13 cellular contexts compared by ENCODE assay signal in genomic region chr1:12180903-12181302, GRCh38. TPM values are rescaled to one million over a fixed set of nuclear protein-coding genes. Genes with fewer than 3 reads are reported as not detected.
DNase-seq lines count a peak whose midpoint lies in the region; ATAC-seq, FAIRE-seq and TF ChIP-seq lines count a peak whose summit lies in the region.
"Had no signal": no experiment of that assay in that cellular context is flagged by ENCODE, and none has a peak within 500 bp of the region (broad histone marks: within the 10 kb centered on the region; RNA-seq: fewer than 3 reads in every experiment).

No MANE protein-coding gene starts in this region.

- H3K9me3 ChIP-seq in BLaER1 = no peaks in the 10 kb centered on the region
- no peaks in the 10 kb centered on the region for H3K9me3 ChIP-seq in Peyer's patch
- peaks cover 0 to 13% of the 10 kb centered on the region in 2 experiments; a peak in 1 of 4 replicates for H3K9me3 ChIP-seq in H1 (ENCODE audit: insufficient read depth in 2 of 2, low read depth in 1 of 2, low read length in 1 of 2)
- H3K9me3 ChIP-seq in psoas muscle = no peaks in the 10 kb centered on the region
- H3K9me3 ChIP-seq: SJCRH30 had no signal

- H3K14ac ChIP-seq in H1 (ENCODE audit: insufficient read length) = no peak overlapping the region

- no peaks in the 10 kb centered on the region for H3K23me2 ChIP-seq in H1 (ENCODE audit: low read depth, low read length)

- no peak for DNase-seq in Peyer's patch
- no peak for DNase-seq in H1 (ENCODE audit: low read depth in 1 of 2, low spot score in 2 of 2)
- no peak for DNase-seq in psoas muscle
- no peak for DNase-seq in A172 (ENCODE audit: low spot score)
- DNase-seq in NCI-H1048 (lab: John Stamatoyannopoulos, UW) = no peak
- DNase-seq in activated naive CD4-positive, alpha-beta T cell treated with anti-CD3 and anti-CD28 coated beads, Interleukin-2, amount 50 U/mL, for 16 hours = no peak
- DNase-seq: activated B cell treated with CpG ODN at 0.5 μM for 24 hours, erythroblast, NCI-H1930, SJCRH30 had no signal

- POLR2A ChIA-PET in H1 (lab: Charles Lee; ENCODE audit: partially characterized antibody) = interaction anchor here (1.5 kb wide), 1 partner anchor 12 kb away, joined by 8 read pairs; no protein-coding TSS in a partner anchor

- peak overlapping the region; percentile 17 for H4K91ac ChIP-seq in H1 (replicated peaks; ENCODE audit: insufficient read length, low read length)

- no peak overlapping the region for H3K18ac ChIP-seq in H1 (ENCODE audit: extremely low read depth, low read length)

- H2BK20ac ChIP-seq in H1 (ENCODE audit: low read length) = no peak overlapping the region

- H2AFZ ChIP-seq in H1 (ENCODE audit: low read length) = no peak overlapping the region

- peak overlapping the region; percentile 94 for H3K4me2 ChIP-seq in BLaER1
- no peak overlapping the region for H3K4me2 ChIP-seq in H1 (ENCODE audit: insufficient read depth in 1 of 2, low read depth in 2 of 2, low read length in 2 of 2)

- intact Hi-C loops in psoas muscle (cut with DNase I) = no loop called here

- H4K5ac ChIP-seq in H1 (ENCODE audit: insufficient read length, low read depth, low read length) = no peak overlapping the region

- no peak overlapping the region for H3K4ac ChIP-seq in H1 (replicated peaks; ENCODE audit: insufficient read length, low read depth, low read length)

- H2BK15ac ChIP-seq in H1 (ENCODE audit: low read length) = no peak overlapping the region

- TF ChIP-seq EP300 in H1 (IDR thresholded peaks at IDR 0.05; ENCODE audit: borderline replicate concordance in 1 of 2, low read depth in 2 of 2, low read length in 2 of 2) = no peak

- no peak for TF ChIP-seq RAD21 in H1 (IDR thresholded peaks at IDR 0.05 in 1 of 2, conservative IDR thresholded peaks at IDR 0.05 in 1 of 2; ENCODE audit: low read depth in 2 of 2, low read length in 2 of 2)

- TF ChIP-seq POLR2A in Peyer's patch (IDR thresholded peaks at IDR 0.05) = no peak
- no peak for TF ChIP-seq POLR2A in H1 (IDR thresholded peaks at IDR 0.05; ENCODE audit: control extremely low read depth in 1 of 2, low read depth in 2 of 2, low read length in 2 of 2)

- H3K9ac ChIP-seq in BLaER1 (no peak overlapping the region), H1 (replicated peaks in 1 of 4; ENCODE audit: extremely low read depth in 1 of 4, low read depth in 3 of 4, low read length in 3 of 4) (no peak overlapping the region)

- no peak overlapping the region for H3K56ac ChIP-seq in H1 (replicated peaks; ENCODE audit: insufficient read length, low read depth, low read length)

- H3K27ac ChIP-seq in BLaER1 = no peak overlapping the region
- H3K27ac ChIP-seq in Peyer's patch = peak overlapping the region; percentile 44 to 87 (median 63)
- no peak overlapping the region for H3K27ac ChIP-seq in H1 (ENCODE audit: low read depth, low read length)
- H3K27ac ChIP-seq in psoas muscle = peak overlapping the region; percentile 58
- H3K27ac ChIP-seq: SJCRH30 had no signal

- no peak overlapping the region for H2BK12ac ChIP-seq in H1 (ENCODE audit: low read depth, low read length)

- ATAC-seq in psoas muscle (no peak), HG02885 (IDR thresholded peaks at IDR 0.05; ENCODE audit: poor library complexity, unreplicated experiment) (no peak)

- no peaks in the 10 kb centered on the region for H3K36me3 ChIP-seq in BLaER1
- H3K36me3 ChIP-seq in Peyer's patch = no peaks in the 10 kb centered on the region
- H3K36me3 ChIP-seq in H1 (ENCODE audit: control insufficient read depth in 2 of 4, insufficient read depth in 4 of 4, low read length in 3 of 4) = no peaks in the 10 kb centered on the region
- H3K36me3 ChIP-seq in psoas muscle (ENCODE audit: insufficient read depth in 1 of 2, low read depth in 1 of 2) = no peaks in the 10 kb centered on the region
- H3K36me3 ChIP-seq: SJCRH30 had no signal

- H2BK120ac ChIP-seq in H1 (replicated peaks; ENCODE audit: low read depth, low read length) = no peak overlapping the region

- no peaks in the 10 kb centered on the region for H3K27me3 ChIP-seq in BLaER1
- H3K27me3 ChIP-seq in Peyer's patch = no peaks in the 10 kb centered on the region
- H3K27me3 ChIP-seq in H1 (replicated peaks in 1 of 4; ENCODE audit: control insufficient read depth in 3 of 4, extremely low read depth in 1 of 4, insufficient read depth in 3 of 4, low read length in 3 of 4) = no peaks in the 10 kb centered on the region
- no peaks in the 10 kb centered on the region for H3K27me3 ChIP-seq in psoas muscle (ENCODE audit: insufficient read depth in 3 of 3, low read length in 2 of 3)
- H3K27me3 ChIP-seq: SJCRH30 had no signal

- H4K8ac ChIP-seq in H1 (ENCODE audit: extremely low read depth, insufficient read depth, low read length) = no peak overlapping the region

- H3K79me1 ChIP-seq in H1 (ENCODE audit: low read depth, low read length) = no peaks in the 10 kb centered on the region

- peaks cover 43% of the 10 kb centered on the region for H4K20me1 ChIP-seq in BLaER1
- H4K20me1 ChIP-seq in H1 (replicated peaks in 1 of 2; ENCODE audit: control insufficient read depth in 1 of 2, insufficient read depth in 2 of 2, low read length in 2 of 2) = no peaks in the 10 kb centered on the region

- no peak overlapping the region for H3K23ac ChIP-seq in H1 (ENCODE audit: insufficient read length)

- no peak overlapping the region for H2BK5ac ChIP-seq in H1 (ENCODE audit: low read depth, low read length)

- H3K79me2 ChIP-seq in H1 (ENCODE audit: control insufficient read depth in 1 of 2, insufficient read depth in 2 of 2, low read length in 2 of 2) = no peaks in the 10 kb centered on the region

- TF ChIP-seq CTCF in Peyer's patch (IDR thresholded peaks at IDR 0.05) = no peak
- TF ChIP-seq CTCF in H1 (IDR thresholded peaks at IDR 0.05; ENCODE audit: control extremely low read depth in 1 of 3, insufficient read depth in 1 of 3, low read depth in 1 of 3, low read length in 3 of 3) = no peak
- TF ChIP-seq CTCF in psoas muscle (IDR thresholded peaks at IDR 0.05) = no peak

- no peak for FAIRE-seq in H1 (lab: Jason Lieb, UNC)
- FAIRE-seq: bronchial epithelial cell had no signal

- H3K4me3 ChIP-seq in BLaER1 (no peak overlapping the region), Peyer's patch (no peak overlapping the region), H1 (ENCODE audit: extremely low read depth in 1 of 4, insufficient read depth in 2 of 4, low read depth in 3 of 4, low read length in 4 of 4) (no peak overlapping the region), psoas muscle (no peak overlapping the region)
- H3K4me3 ChIP-seq: SJCRH30 had no signal

- H2AK5ac ChIP-seq in H1 (ENCODE audit: low read depth, low read length) = no peak overlapping the region

- H3K4me1 ChIP-seq in BLaER1 = peaks cover 79% of the 10 kb centered on the region
- peaks cover 14 to 75% (median 46%) of the 10 kb centered on the region in 4 donors for H3K4me1 ChIP-seq in Peyer's patch
- peaks cover 0 to 16% (median 3%) of the 10 kb centered on the region in 4 experiments; a peak in 4 of 7 replicates for H3K4me1 ChIP-seq in H1 (replicated peaks in 1 of 4; ENCODE audit: control insufficient read depth in 3 of 4, insufficient read depth in 4 of 4, low read length in 3 of 4)
- peaks cover 21% of the 10 kb centered on the region for H3K4me1 ChIP-seq in psoas muscle

- WGBS in H1 (ENCODE audit: extremely low coverage in 1 of 2, insufficient coverage in 1 of 2, insufficient read length in 1 of 2, insufficient replicate concordance in 2 of 2, low coverage in 1 of 2, low lambda C conversion rate in 2 of 2, missing lambda C conversion rate in 1 of 2), 2 experiments = 88% methylated on average over 7 of the region's 7 CpGs; no CpG with 5 or more reads in 1 of the 2 experiments
- WGBS in psoas muscle, 3 donors = 75 to 79% (median 76%) methylated on average over 7 of the region's 7 CpGs

- CTCF ChIA-PET in H1 (lab: Charles Lee; ENCODE audit: partially characterized antibody) = interaction anchor here (1.6 to 5.0 kb wide), 3 partner anchors 12 to 56 kb away, joined by 5 to 29 read pairs (median 9); no protein-coding TSS in a partner anchor

TF ChIP-seq in H1, 55 proteins besides CTCF, POLR2A, EP300 and RAD21 (continues in another document):
- TF ChIP-seq TCF12 (IDR thresholded peaks at IDR 0.05; ENCODE audit: low read depth, low read length) (no peak), ASH2L (IDR thresholded peaks at IDR 0.05; ENCODE audit: low read length) (no peak), HDAC2 (IDR thresholded peaks at IDR 0.05; ENCODE audit: borderline replicate concordance in 1 of 2, low read depth in 2 of 2, low read length in 2 of 2) (no peak), FOSL1 (IDR thresholded peaks at IDR 0.05; ENCODE audit: insufficient read depth, low read depth, low read length) (no peak), POLR2AphosphoS5 (IDR thresholded peaks at IDR 0.05; ENCODE audit: low read depth, low read length) (no peak), KDM5A (IDR thresholded peaks at IDR 0.05; ENCODE audit: low read length) (no peak), HDAC6 (IDR thresholded peaks at IDR 0.05; ENCODE audit: low read depth, low read length) (no peak)

RNA-seq across cellular contexts. Expression of gene TNFRSF1B, which starts 14.1 kb away (rescaled TPM):
- total RNA-seq in Peyer's patch = 10 to 100 TPM; 37.1 to 92.8 (median 64.0) TPM
- total RNA-seq in H1 (2021; fragmentation: NEBNext Ultra II Directional; extraction: Animal tissue kit (Norgen Biotek cat#: 25700)) = 2.8 and 2.9 TPM in 2 replicates
- polyA plus RNA-seq in H1 (2011; rRNA removed) = 1.7 and 2.4 TPM in 2 replicates
- 1.8 TPM for polyA plus RNA-seq in H1 (2011; cell fraction: cytosol; rRNA removed)
- polyA plus RNA-seq in H1 (2011; cell fraction: nucleus; rRNA removed) = 2.5 TPM
- polyA plus RNA-seq in H1 (2012, experiment 1 of 2) = 1.3 to 2.6 TPM (median 2.1 TPM) in 4 replicates
- 1.3 TPM for polyA plus RNA-seq in H1 (2012, experiment 2 of 2)
- polyA plus RNA-seq in H1 (2013, experiment 1 of 2) = 2.9 TPM
- 3.5 TPM for polyA plus RNA-seq in H1 (2013, experiment 2 of 2)
- polyA minus RNA-seq in H1 (2011; rRNA and poly(A)+ RNA removed) = 1.1 and 1.5 TPM in 2 replicates
- 0.88 TPM for polyA minus RNA-seq in H1 (2011; cell fraction: cytosol; rRNA and poly(A)+ RNA removed)
- 0.90 TPM for polyA minus RNA-seq in H1 (2011; cell fraction: nucleus; rRNA and poly(A)+ RNA removed)
- total RNA-seq in psoas muscle = 10 to 100 TPM in 1 of 4 donors, 1 to 10 TPM in 3; 7.5 to 12.8 (median 8.8) TPM
- polyA plus RNA-seq in psoas muscle = 1 to 10 TPM; 5.1 to 7.6 (median 5.8) TPM
- not detected in 2 replicates for total RNA-seq in A172 (2014; rRNA removed; shearing (Covaris generic))

RNA-seq across cellular contexts. Expression of gene VPS13D, which starts 48.9 kb away (rescaled TPM):
- 100 to 1,000 TPM in 3 of 4 donors, 10 to 100 TPM in 1; 88.3 to 123 (median 113) TPM for total RNA-seq in Peyer's patch
- 31.2 and 32.7 TPM in 2 replicates for total RNA-seq in H1 (2021; fragmentation: NEBNext Ultra II Directional; extraction: Animal tissue kit (Norgen Biotek cat#: 25700))
- 9.7 and 10.9 TPM in 2 replicates for polyA plus RNA-seq in H1 (2011; rRNA removed)
- 14.7 TPM for polyA plus RNA-seq in H1 (2011; cell fraction: cytosol; rRNA removed)
- 27.4 TPM for polyA plus RNA-seq in H1 (2011; cell fraction: nucleus; rRNA removed)
- polyA plus RNA-seq in H1 (2012, experiment 1 of 2) = 13.6 to 16.4 TPM (median 14.6 TPM) in 4 replicates
- polyA plus RNA-seq in H1 (2012, experiment 2 of 2) = 1.1 TPM
- 5.6 TPM for polyA plus RNA-seq in H1 (2013, experiment 1 of 2)
- 6.0 TPM for polyA plus RNA-seq in H1 (2013, experiment 2 of 2)
- polyA minus RNA-seq in H1 (2011; rRNA and poly(A)+ RNA removed) = 64.9 and 68.5 TPM in 2 replicates
- polyA minus RNA-seq in H1 (2011; cell fraction: cytosol; rRNA and poly(A)+ RNA removed) = 33.0 TPM
- 80.2 TPM for polyA minus RNA-seq in H1 (2011; cell fraction: nucleus; rRNA and poly(A)+ RNA removed)
- total RNA-seq in psoas muscle = 10 to 100 TPM; 32.3 to 69.1 (median 51.1) TPM
- polyA plus RNA-seq in psoas muscle = 10 to 100 TPM; 19.9 to 45.3 (median 25.3) TPM
- total RNA-seq in A172 (2014; rRNA removed; shearing (Covaris generic)) = 5.8 and 6.8 TPM in 2 replicates

Comparison
In these comparisons a context has a peak if more than half of its experiments do, and no peak if none do; other contexts are left out.
1. H3K27ac ChIP-seq: peak in Peyer's patch (4 of 4) and psoas muscle (single experiment); none in BLaER1 (single experiment) and H1 (single experiment).